ENCODE assay signal across 8 cellular contexts in genomic region chr6:26097268-26097875, GRCh38. TPM values are rescaled to one million over a fixed set of nuclear protein-coding genes. Genes with fewer than 3 reads are reported as not detected.
A peak's percentile ranks its signal among the peaks of the same experiment; 100 is the strongest.
DNase-seq lines count a peak whose midpoint lies in the region; ATAC-seq and TF ChIP-seq lines count a peak whose summit lies in the region.

No MANE protein-coding gene starts in this region.

- H3K4ac ChIP-seq in H9 (ENCODE audit: low read depth, low read length) = no peak overlapping the region

- no peak overlapping the region for H2BK15ac ChIP-seq in H9 (ENCODE audit: low read depth, low read length)

- peaks cover 0 to 8% (median 8%) of the 10 kb centered on the region in 4 donors for H3K4me1 Mint-ChIP-seq in CD4-positive, CD25-positive, alpha-beta regulatory T cell
- H3K4me1 Mint-ChIP-seq in H9 (peaks cover 3% of the 10 kb centered on the region in 2 experiments), mesothelial cell of epicardium (peaks cover 6% of the 10 kb centered on the region)
- H3K4me1 Mint-ChIP-seq in activated CD4-positive, alpha-beta memory T cell treated with anti-CD3 and anti-CD28 coated beads for 36 hours (ENCODE audit: low read depth) = peaks cover 4% of the 10 kb centered on the region

- no peaks in the 10 kb centered on the region for H4K20me1 ChIP-seq in H9 (ENCODE audit: control insufficient read depth, insufficient read depth, insufficient read length)

- intact Hi-C loops in activated CD4-positive, alpha-beta memory T cell treated with anti-CD3 and anti-CD28 coated beads for 36 hours (cut with micrococcal nuclease) = loop anchor here (1.0 kb wide), 1 partner anchor 31 kb away; no protein-coding TSS in a partner anchor

- no peaks in the 10 kb centered on the region for H3K4me1 ChIP-seq in CD4-positive, CD25-positive, alpha-beta regulatory T cell (ENCODE audit: control insufficient read depth, insufficient read depth, low read length, poor library complexity, severe bottlenecking)
- H3K4me1 ChIP-seq in H9 (ENCODE audit: insufficient read depth, low read length) = no peaks in the 10 kb centered on the region
- no peaks in the 10 kb centered on the region for H3K4me1 ChIP-seq in effector memory CD4-positive, alpha-beta T cell (ENCODE audit: control insufficient read depth, insufficient read depth, low read length, poor library complexity, severe bottlenecking)

- ATAC-seq in CD4-positive, CD25-positive, alpha-beta regulatory T cell (ENCODE audit: low read depth in 2 of 2) = peak; percentile 67 to 78

- H3K4me2 ChIP-seq in H9 (ENCODE audit: insufficient read depth, insufficient read length, low read length) = no peak overlapping the region

- H3K36me3 ChIP-seq in CD4-positive, CD25-positive, alpha-beta regulatory T cell (ENCODE audit: control insufficient read depth, insufficient read depth, low read length) = no peaks in the 10 kb centered on the region
- H3K36me3 ChIP-seq in effector memory CD4-positive, alpha-beta T cell (ENCODE audit: control insufficient read depth, insufficient read depth, low read length) = no peaks in the 10 kb centered on the region

- H3K23me2 ChIP-seq in H9 (ENCODE audit: insufficient read length, low read depth, low read length, poor library complexity, severe bottlenecking) = no peaks in the 10 kb centered on the region

- H3K56ac ChIP-seq in H9 (ENCODE audit: insufficient read length, low read depth, low read length) = no peak overlapping the region

- no peaks in the 10 kb centered on the region for H3K79me1 ChIP-seq in H9 (ENCODE audit: insufficient read depth, low read depth, low read length, poor library complexity, severe bottlenecking)

- no peak overlapping the region for H3K18ac ChIP-seq in H9 (ENCODE audit: insufficient read length, low read depth, low read length)

- WGBS in H9 (ENCODE audit: extremely low coverage, insufficient read length, low lambda C conversion rate) = no CpG with 5 or more reads among the region's 5 CpGs

- H3K9me3 Mint-ChIP-seq in CD4-positive, CD25-positive, alpha-beta regulatory T cell = no peaks in the 10 kb centered on the region
- no peaks in the 10 kb centered on the region for H3K9me3 Mint-ChIP-seq in H9
- H3K9me3 Mint-ChIP-seq in activated CD4-positive, alpha-beta memory T cell treated with anti-CD3 and anti-CD28 coated beads for 36 hours = no peaks in the 10 kb centered on the region
- H3K9me3 Mint-ChIP-seq in mesothelial cell of epicardium = no peaks in the 10 kb centered on the region

- no peaks in the 10 kb centered on the region for H3K36me3 Mint-ChIP-seq in CD4-positive, CD25-positive, alpha-beta regulatory T cell
- peaks cover 0 to 7% (median 0%) of the 10 kb centered on the region in 3 experiments; a peak in 2 of 7 replicates for H3K36me3 Mint-ChIP-seq in H9 (ENCODE audit: insufficient read depth in 1 of 3, low read depth in 3 of 3)
- no peaks in the 10 kb centered on the region for H3K36me3 Mint-ChIP-seq in activated CD4-positive, alpha-beta memory T cell treated with anti-CD3 and anti-CD28 coated beads for 36 hours
- H3K36me3 Mint-ChIP-seq in mesothelial cell of epicardium = peaks cover 6% of the 10 kb centered on the region

- no peak overlapping the region for H2BK120ac ChIP-seq in H9 (ENCODE audit: low read depth, low read length, poor library complexity, severe bottlenecking)

- no peak overlapping the region for H3K27ac ChIP-seq in CD4-positive, CD25-positive, alpha-beta regulatory T cell (ENCODE audit: insufficient read depth, low read length, poor library complexity, severe bottlenecking)
- H3K27ac ChIP-seq in H9 (ENCODE audit: insufficient read length, low read depth, low read length) = no peak overlapping the region
- no peak overlapping the region for H3K27ac ChIP-seq in effector memory CD4-positive, alpha-beta T cell (ENCODE audit: insufficient read depth, low read length, poor library complexity, severe bottlenecking)

- peak; percentile 57 to 77 (median 70) for DNase-seq in CD4-positive, CD25-positive, alpha-beta regulatory T cell
- DNase-seq in H9 (peak; percentile 72), NCI-H526 treated with DMSO at 0.1 percent for 48 hours (lab: John Stamatoyannopoulos, UW) (peak; percentile 20), mesothelial cell of epicardium (ENCODE audit: low spot score in 2 of 2, unreplicated experiment in 2 of 2) (peak in 1 of 2 experiments; percentile 72), GOT3 (lab: John Stamatoyannopoulos, UW) (no peak)
- DNase-seq in activated CD4-positive, alpha-beta memory T cell treated with anti-CD3 and anti-CD28 coated beads for 36 hours = peak; percentile 72
- peak; percentile 31 to 61 (median 36) for DNase-seq in effector memory CD4-positive, alpha-beta T cell
- peak; percentile 35 for DNase-seq in stimulated activated CD8-positive, alpha-beta memory T cell treated with anti-CD3 and anti-CD28 coated beads, Interleukin-7, amount 100 ng/mL, for 24 hours (ENCODE audit: low read depth)

- peak overlapping the region in 1 of 4 donors; percentile 11 for H3K4me3 Mint-ChIP-seq in CD4-positive, CD25-positive, alpha-beta regulatory T cell
- H3K4me3 Mint-ChIP-seq in H9 (no peak overlapping the region), mesothelial cell of epicardium (no peak overlapping the region)
- no peak overlapping the region for H3K4me3 Mint-ChIP-seq in activated CD4-positive, alpha-beta memory T cell treated with anti-CD3 and anti-CD28 coated beads for 36 hours

- no peak overlapping the region for H2BK20ac ChIP-seq in H9 (ENCODE audit: low read depth, low read length, poor library complexity, severe bottlenecking)

- H3K27me3 Mint-ChIP-seq in CD4-positive, CD25-positive, alpha-beta regulatory T cell = peaks cover 13% of the 10 kb centered on the region
- H3K27me3 Mint-ChIP-seq in H9 (ENCODE audit: low read depth) (no peaks in the 10 kb centered on the region), mesothelial cell of epicardium (ENCODE audit: low read depth) (peaks cover 2% of the 10 kb centered on the region)
- no peaks in the 10 kb centered on the region for H3K27me3 Mint-ChIP-seq in activated CD4-positive, alpha-beta memory T cell treated with anti-CD3 and anti-CD28 coated beads for 36 hours

- H3K27ac Mint-ChIP-seq in CD4-positive, CD25-positive, alpha-beta regulatory T cell = no peak overlapping the region
- H3K27ac Mint-ChIP-seq in H9 (no peak overlapping the region; a peak in 1 of 7 replicates), mesothelial cell of epicardium (no peak overlapping the region)
- H3K27ac Mint-ChIP-seq in activated CD4-positive, alpha-beta memory T cell treated with anti-CD3 and anti-CD28 coated beads for 36 hours = no peak overlapping the region

- no peak overlapping the region for H4K8ac ChIP-seq in H9 (replicated peaks; ENCODE audit: insufficient read length, low read depth, low read length)

- H3K23ac ChIP-seq in H9 (ENCODE audit: insufficient read length, low read depth, low read length) = no peak overlapping the region

- no peak overlapping the region for H2BK5ac ChIP-seq in H9 (ENCODE audit: insufficient read length, low read length)

- H2AK5ac ChIP-seq in H9 (ENCODE audit: insufficient read length, low read length) = no peak overlapping the region

- no peak overlapping the region for H3K9ac ChIP-seq in H9 (ENCODE audit: extremely low read depth, insufficient read length, low read length)

- CTCF ChIA-PET in activated CD4-positive, alpha-beta memory T cell treated with anti-CD3 and anti-CD28 coated beads for 36 hours (lab: Charles Lee) = interaction anchor here (0.7 to 17.1 kb wide), 21 partner anchors 10 to 105 kb away, joined by 3 to 478 read pairs (median 6); partner anchors contain the start of gene HFE

- no peak overlapping the region for H3K4me3 ChIP-seq in CD4-positive, CD25-positive, alpha-beta regulatory T cell (ENCODE audit: low read depth, low read length)
- H3K4me3 ChIP-seq in effector memory CD4-positive, alpha-beta T cell (ENCODE audit: insufficient read depth, low read depth, low read length, poor library complexity, severe bottlenecking) = no peak overlapping the region

- H3K27me3 ChIP-seq in CD4-positive, CD25-positive, alpha-beta regulatory T cell (ENCODE audit: control insufficient read depth, insufficient read depth, low read length) = no peaks in the 10 kb centered on the region
- H3K27me3 ChIP-seq in H9 (ENCODE audit: insufficient read depth, low read length) = no peaks in the 10 kb centered on the region
- H3K27me3 ChIP-seq in effector memory CD4-positive, alpha-beta T cell (replicated peaks; ENCODE audit: control insufficient read depth, insufficient read depth, low read length, poor library complexity, severe bottlenecking) = no peaks in the 10 kb centered on the region

- H4K91ac ChIP-seq in H9 (ENCODE audit: insufficient read length, low read depth, low read length) = no peak overlapping the region

- H2AFZ ChIP-seq in H9 (ENCODE audit: low read length) = no peak overlapping the region

- no peak overlapping the region for H4K5ac ChIP-seq in H9 (ENCODE audit: insufficient read length, low read depth, low read length)

- no peaks in the 10 kb centered on the region for H3K9me3 ChIP-seq in CD4-positive, CD25-positive, alpha-beta regulatory T cell (ENCODE audit: control insufficient read depth in 2 of 2, low read length in 2 of 2)
- no peaks in the 10 kb centered on the region for H3K9me3 ChIP-seq in H9 (ENCODE audit: control insufficient read depth, low read depth, low read length)
- no peaks in the 10 kb centered on the region for H3K9me3 ChIP-seq in effector memory CD4-positive, alpha-beta T cell (ENCODE audit: control insufficient read depth, low read length)

- H3T11ph ChIP-seq in H9 (ENCODE audit: low read length) = no peak overlapping the region

- POLR2A ChIA-PET in activated CD4-positive, alpha-beta memory T cell treated with anti-CD3 and anti-CD28 coated beads for 36 hours (lab: Charles Lee) = interaction anchor here (1.3 kb wide), 1 partner anchor 34 kb away, joined by 3 read pairs; no protein-coding TSS in a partner anchor

- no peak overlapping the region for H3K14ac ChIP-seq in H9 (ENCODE audit: insufficient read depth, low read length)

- H3K79me2 ChIP-seq in H9 (ENCODE audit: insufficient read depth, low read length) = no peaks in the 10 kb centered on the region

- TF ChIP-seq CTCF in H9 (conservative IDR thresholded peaks at IDR 0.05) = peak; percentile 86
- peak; percentile 88 for TF ChIP-seq CTCF in mesothelial cell of epicardium (IDR thresholded peaks at IDR 0.05; ENCODE audit: unreplicated experiment)

- no peak overlapping the region for H2BK12ac ChIP-seq in H9 (ENCODE audit: insufficient read length, low read depth, low read length)

RNA-seq across cellular contexts. Expression of gene HFE, which starts 10.1 kb away (rescaled TPM):
- total RNA-seq in CD4-positive, CD25-positive, alpha-beta regulatory T cell = 2.6 TPM
- 1 to 10 TPM; 1.2 to 2.5 (median 2.4) TPM for polyA plus RNA-seq in CD4-positive, CD25-positive, alpha-beta regulatory T cell
- total RNA-seq in H9 (2021) (0.29 and 0.98 TPM in 2 replicates), mesothelial cell of epicardium (7.0 to 8.3 TPM (median 8.3 TPM) in 3 replicates)
- total RNA-seq in activated CD4-positive, alpha-beta memory T cell treated with anti-CD3 and anti-CD28 coated beads for 36 hours = 1 to 10 TPM; 1.0 to 1.4 TPM
